23 cellular contexts compared by ENCODE assay signal in the genomic region with DNA sequence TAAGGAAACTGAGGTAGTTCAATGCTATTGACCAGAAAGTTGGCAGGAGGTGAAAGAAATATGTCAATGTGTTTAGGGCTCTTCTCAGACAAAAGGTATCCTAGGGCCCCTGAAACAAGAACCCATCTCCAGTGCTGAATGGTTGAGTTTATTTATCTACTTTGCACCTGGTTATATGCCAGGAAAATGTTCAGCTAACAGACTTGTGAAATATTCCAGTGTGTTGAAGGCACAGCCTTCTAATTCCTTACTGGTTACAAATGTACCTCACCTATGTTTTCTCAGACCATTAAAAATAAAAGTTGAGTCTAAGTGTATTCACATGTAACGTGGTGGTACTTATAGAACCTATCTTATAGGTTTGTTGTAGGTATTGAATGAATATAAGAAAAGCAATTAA.
"Had no signal": no experiment of that assay in that cellular context is flagged by ENCODE, and none has a peak within 500 bp of the region (broad histone marks: within the 10 kb centered on the region; RNA-seq: fewer than 3 reads in every experiment).

No MANE protein-coding gene starts in this region.

- DNase-seq: effector CD8-positive, alpha-beta T cell; endodermal cell; foreskin fibroblast; gastrocnemius medialis; head of caudate nucleus; mesendoderm; midbrain; naive thymus-derived CD4-positive, alpha-beta T cell; sigmoid colon; stimulated activated CD4-positive, alpha-beta T cell treated with anti-CD3 and anti-CD28 coated beads, Interleukin-4, amount 100 ng/mL, for 4 hours; stimulated activated naive CD8-positive, alpha-beta T cell treated with anti-CD3 and anti-CD28 coated beads, Interleukin-15, Interleukin-2, amounts not matched to agents 100 U/mL and 50 U/mL, for 24 hours; substantia nigra; testis; tibial artery had no signal

- H3K4me3 ChIP-seq: gastrocnemius medialis, neural progenitor cell, prostate gland, right atrium auricular region, sigmoid colon, testis, tibial artery had no signal

- H3K4me1 ChIP-seq: gastrocnemius medialis, prostate gland, right atrium auricular region, sigmoid colon, testis, tibial artery had no signal

- H3K27me3 Mint-ChIP-seq: dendritic cell treated with granulocyte-macrophage colony-stimulating factor and Interleukin-4, amounts not matched to agents 40 ng/mL and 50 ng/mL, for 4 days; naive thymus-derived CD4-positive, alpha-beta T cell; stimulated activated memory B cell treated with anti-CD40 and anti-IgM and Interleukin-4, amounts not matched to agents 10 μg/mL and 1 μg/mL and 100 μg/mL, for 72 hours; type B pancreatic cell had no signal

- H3K27ac ChIP-seq: epithelial cell of prostate, gastrocnemius medialis, neural progenitor cell, prostate gland, right atrium auricular region, sigmoid colon, testis, tibial artery had no signal

- H3K9me3 ChIP-seq: gastrocnemius medialis, prostate gland, right atrium auricular region, sigmoid colon, testis, tibial artery had no signal

- H3K4me3 Mint-ChIP-seq: dendritic cell treated with granulocyte-macrophage colony-stimulating factor and Interleukin-4, amounts not matched to agents 40 ng/mL and 50 ng/mL, for 4 days; endodermal cell; naive thymus-derived CD4-positive, alpha-beta T cell; nephron; neural progenitor cell; stimulated activated memory B cell treated with anti-CD40 and anti-IgM and Interleukin-4, amounts not matched to agents 10 μg/mL and 1 μg/mL and 100 μg/mL, for 72 hours; type B pancreatic cell had no signal

- H3K27ac Mint-ChIP-seq: dendritic cell treated with granulocyte-macrophage colony-stimulating factor and Interleukin-4, amounts not matched to agents 40 ng/mL and 50 ng/mL, for 4 days; endodermal cell; naive thymus-derived CD4-positive, alpha-beta T cell; nephron; neural progenitor cell; stimulated activated memory B cell treated with anti-CD40 and anti-IgM and Interleukin-4, amounts not matched to agents 10 μg/mL and 1 μg/mL and 100 μg/mL, for 72 hours; type B pancreatic cell had no signal

- H3K9me3 Mint-ChIP-seq: dendritic cell treated with granulocyte-macrophage colony-stimulating factor and Interleukin-4, amounts not matched to agents 40 ng/mL and 50 ng/mL, for 4 days; endodermal cell; nephron; neural progenitor cell; type B pancreatic cell had no signal

- H3K36me3 Mint-ChIP-seq: naive thymus-derived CD4-positive, alpha-beta T cell; neural progenitor cell; stimulated activated memory B cell treated with anti-CD40 and anti-IgM and Interleukin-4, amounts not matched to agents 10 μg/mL and 1 μg/mL and 100 μg/mL, for 72 hours; type B pancreatic cell had no signal

- H3K36me3 ChIP-seq: gastrocnemius medialis, neural progenitor cell, prostate gland, right atrium auricular region, sigmoid colon, tibial artery had no signal

- H3K27me3 ChIP-seq: gastrocnemius medialis, neural progenitor cell, right atrium auricular region, sigmoid colon, testis, tibial artery had no signal

- H3K4me1 Mint-ChIP-seq: endodermal cell; naive thymus-derived CD4-positive, alpha-beta T cell; nephron; neural progenitor cell; stimulated activated memory B cell treated with anti-CD40 and anti-IgM and Interleukin-4, amounts not matched to agents 10 μg/mL and 1 μg/mL and 100 μg/mL, for 72 hours had no signal

- ATAC-seq: esophagus mucosa; gastrocnemius medialis; naive thymus-derived CD4-positive, alpha-beta T cell; stimulated activated memory B cell treated with anti-CD40 and anti-IgM and Interleukin-4, amounts not matched to agents 10 μg/mL and 1 μg/mL and 100 μg/mL, for 72 hours; stimulated activated naive CD8-positive, alpha-beta T cell treated with anti-CD3 and anti-CD28 coated beads, Interleukin-15, Interleukin-2, amounts not matched to agents 100 U/mL and 50 U/mL, for 24 hours had no signal
